Comparison of ENCODE assay signal across 14 cellular contexts in the genomic region with DNA sequence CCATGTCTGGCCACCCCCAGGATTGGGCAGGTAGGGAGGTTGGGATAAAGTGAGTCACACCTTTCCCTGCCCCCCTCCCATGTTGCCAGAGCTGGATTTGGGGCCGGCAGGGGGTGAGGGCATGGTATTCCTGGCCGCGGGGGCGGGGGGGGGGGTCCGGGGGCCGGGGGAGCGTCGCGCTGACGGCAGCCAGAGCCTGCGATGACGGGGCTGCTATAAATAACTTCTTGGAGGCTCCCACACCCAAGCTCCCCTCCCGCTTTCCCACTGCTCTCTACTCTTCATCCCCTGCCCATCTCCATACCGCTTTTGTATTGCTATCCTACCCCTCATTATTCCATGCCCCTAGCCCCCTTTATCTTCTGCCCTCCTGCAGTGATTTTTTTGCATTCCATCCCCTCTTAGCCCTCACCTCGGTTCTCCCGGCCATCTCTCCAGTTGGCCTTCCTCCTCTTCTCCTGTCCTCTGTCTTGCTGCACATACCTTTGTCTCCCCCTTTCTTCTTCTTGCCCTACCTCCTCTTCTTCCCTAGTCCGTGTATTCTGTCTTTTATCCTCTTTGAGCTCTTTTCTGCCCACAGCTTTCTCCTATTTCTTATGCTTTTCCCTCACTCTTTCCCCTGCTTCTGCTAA. TPM values are rescaled to one million over a fixed set of nuclear protein-coding genes. Genes with fewer than 3 reads are reported as not detected.
DNase-seq lines count a peak whose midpoint lies in the region; ATAC-seq, FAIRE-seq and TF ChIP-seq lines count a peak whose summit lies in the region.
"Had no signal": no experiment of that assay in that cellular context is flagged by ENCODE, and none has a peak within 500 bp of the region (broad histone marks: within the 10 kb centered on the region; RNA-seq: fewer than 3 reads in every experiment).

No MANE protein-coding gene starts in this region.

- H3K9me3 ChIP-seq in esophagus muscularis mucosa (no peaks in the 10 kb centered on the region), mesodermal cell (ENCODE audit: control insufficient read depth, low read length) (no peaks in the 10 kb centered on the region), A673 (ENCODE audit: low read depth, low read length, poor library complexity, severe bottlenecking) (no peaks in the 10 kb centered on the region)
- H3K9me3 ChIP-seq: A549 had no signal

- no peak for ATAC-seq in GM21447 (IDR thresholded peaks at IDR 0.05; ENCODE audit: unreplicated experiment)
- ATAC-seq: activated naive CD4-positive, alpha-beta T cell treated with anti-CD3 and anti-CD28 coated beads, Interleukin-2, amount 50 U/mL, for 72 hours had no signal

- H3K9me3 Mint-ChIP-seq in activated naive CD4-positive, alpha-beta T cell treated with anti-CD3 and anti-CD28 coated beads, Interleukin-2, amount 10 ng/mL, durations not matched to agents 7 days and 5 days = no peaks in the 10 kb centered on the region
- no peaks in the 10 kb centered on the region for H3K9me3 Mint-ChIP-seq in activated naive CD4-positive, alpha-beta T cell treated with anti-CD3 and anti-CD28 coated beads for 36 hours
- H3K9me3 Mint-ChIP-seq: activated naive CD4-positive, alpha-beta T cell treated with anti-CD3 and anti-CD28 coated beads, Interleukin-2, amount 50 U/mL, for 72 hours had no signal

- BruUV-seq in A673 (replicated peaks; lab: Mats Ljungman, UMichigan) = no TSS peak

- TF ChIP-seq CTCF in esophagus muscularis mucosa (IDR thresholded peaks at IDR 0.05) = no peak
- TF ChIP-seq CTCF in A673 (conservative IDR thresholded peaks at IDR 0.05; ENCODE audit: low read depth, low read length) = no peak

- H3K27ac Mint-ChIP-seq in activated naive CD4-positive, alpha-beta T cell treated with anti-CD3 and anti-CD28 coated beads, Interleukin-2, amount 10 ng/mL, durations not matched to agents 7 days and 5 days = peak overlapping the region; percentile 12
- H3K27ac Mint-ChIP-seq in activated naive CD4-positive, alpha-beta T cell treated with anti-CD3 and anti-CD28 coated beads for 36 hours = no peak overlapping the region

- H3K36me3 ChIP-seq in esophagus muscularis mucosa = peaks cover 27 to 38% (median 38%) of the 10 kb centered on the region in 4 donors
- peaks cover 41% of the 10 kb centered on the region for H3K36me3 ChIP-seq in mesodermal cell (ENCODE audit: control insufficient read depth, insufficient read depth, low read length)
- peaks cover 38% of the 10 kb centered on the region for H3K36me3 ChIP-seq in A673 (ENCODE audit: insufficient read depth, low read length, poor library complexity, severe bottlenecking)

- peaks cover 43% of the 10 kb centered on the region for H3K36me3 Mint-ChIP-seq in activated naive CD4-positive, alpha-beta T cell treated with anti-CD3 and anti-CD28 coated beads, Interleukin-2, amount 10 ng/mL, durations not matched to agents 7 days and 5 days
- H3K36me3 Mint-ChIP-seq in activated naive CD4-positive, alpha-beta T cell treated with anti-CD3 and anti-CD28 coated beads for 36 hours (ENCODE audit: low read depth) = peaks cover 21% of the 10 kb centered on the region

- no peak for FAIRE-seq in urothelium cell line (lab: Jason Lieb, UNC)
- FAIRE-seq: A549, endometrium, GM18507, keratinocyte had no signal

- TF ChIP-seq EP300 in esophagus muscularis mucosa (IDR thresholded peaks at IDR 0.05) = no peak

- H3K27me3 ChIP-seq in esophagus muscularis mucosa (no peaks in the 10 kb centered on the region), A673 (replicated peaks; ENCODE audit: insufficient read depth, low read depth, low read length, poor library complexity) (no peaks in the 10 kb centered on the region)

- H3K4me3 Mint-ChIP-seq in activated naive CD4-positive, alpha-beta T cell treated with anti-CD3 and anti-CD28 coated beads, Interleukin-2, amount 10 ng/mL, durations not matched to agents 7 days and 5 days = no peak overlapping the region
- H3K4me3 Mint-ChIP-seq in activated naive CD4-positive, alpha-beta T cell treated with anti-CD3 and anti-CD28 coated beads for 36 hours = no peak overlapping the region

- H3K4me1 ChIP-seq in esophagus muscularis mucosa = peaks cover 33 to 59% (median 55%) of the 10 kb centered on the region in 4 donors
- peaks cover 45% of the 10 kb centered on the region for H3K4me1 ChIP-seq in mesodermal cell (ENCODE audit: control insufficient read depth, insufficient read depth, low read length, poor library complexity, severe bottlenecking)
- H3K4me1 ChIP-seq in A673 (ENCODE audit: insufficient read depth, low read length, poor library complexity, severe bottlenecking) = peaks cover 47% of the 10 kb centered on the region

- CTCF ChIA-PET in activated naive CD4-positive, alpha-beta T cell treated with anti-CD3 and anti-CD28 coated beads, Interleukin-2, amount 10 ng/mL, durations not matched to agents 7 days and 5 days (lab: Charles Lee) = interaction anchor here (0.6 kb wide), 1 partner anchor 38 kb away, joined by 3 read pairs; no protein-coding TSS in a partner anchor
- CTCF ChIA-PET in activated naive CD4-positive, alpha-beta T cell treated with anti-CD3 and anti-CD28 coated beads for 36 hours (lab: Charles Lee) = interaction anchor here (0.6 kb wide), 1 partner anchor 124 kb away, joined by 3 read pairs; no protein-coding TSS in a partner anchor
- CTCF ChIA-PET in A673 (lab: Charles Lee) = no interaction called here

- no peaks in the 10 kb centered on the region for H3K27me3 Mint-ChIP-seq in activated naive CD4-positive, alpha-beta T cell treated with anti-CD3 and anti-CD28 coated beads, Interleukin-2, amount 10 ng/mL, durations not matched to agents 7 days and 5 days
- no peaks in the 10 kb centered on the region for H3K27me3 Mint-ChIP-seq in activated naive CD4-positive, alpha-beta T cell treated with anti-CD3 and anti-CD28 coated beads for 36 hours (ENCODE audit: low read depth)

- no peak for TF ChIP-seq POLR2A in esophagus muscularis mucosa (IDR thresholded peaks at IDR 0.05; ENCODE audit: low read depth)

- 29% methylated on average over 6 of the region's 17 CpGs for WGBS in esophagus muscularis mucosa
- WGBS in mesodermal cell (ENCODE audit: insufficient coverage in 2 of 2), 2 experiments = 8 to 28% methylated on average over 6 to 15 of the region's 17 CpGs

- intact Hi-C loops in activated naive CD4-positive, alpha-beta T cell treated with anti-CD3 and anti-CD28 coated beads for 36 hours (cut with micrococcal nuclease) = no loop called here
- intact Hi-C loops in esophagus muscularis mucosa (cut with DNase I) = no loop called here
- intact Hi-C loops in A673 (cut with micrococcal nuclease; ENCODE audit: unreplicated experiment) = no loop called here

- H3K4me3 ChIP-seq in esophagus muscularis mucosa = no peak overlapping the region
- peak overlapping the region; percentile 0 for H3K4me3 ChIP-seq in mesodermal cell (ENCODE audit: extremely low read depth, insufficient read depth, low read length, poor library complexity, severe bottlenecking)
- no peak overlapping the region for H3K4me3 ChIP-seq in A673 (ENCODE audit: low read depth, low read length, poor library complexity, severe bottlenecking)
- H3K4me3 ChIP-seq: A549 had no signal

- H3K4me1 Mint-ChIP-seq in activated naive CD4-positive, alpha-beta T cell treated with anti-CD3 and anti-CD28 coated beads, Interleukin-2, amount 10 ng/mL, durations not matched to agents 7 days and 5 days = peaks cover 50% of the 10 kb centered on the region
- H3K4me1 Mint-ChIP-seq in activated naive CD4-positive, alpha-beta T cell treated with anti-CD3 and anti-CD28 coated beads for 36 hours (ENCODE audit: low read depth) = peaks cover 43% of the 10 kb centered on the region

- POLR2A ChIA-PET in A673 (lab: Charles Lee; ENCODE audit: low non-redundant PET) = interaction anchor here (0.6 to 0.7 kb wide), 2 partner anchors 19 to 138 kb away, joined by 3 to 5 read pairs; no protein-coding TSS in a partner anchor

- H3K27ac ChIP-seq in esophagus muscularis mucosa (replicated peaks in 1 of 4) (peak overlapping the region; percentile 13 to 77 (median 58)), mesodermal cell (ENCODE audit: low read depth, low read length, severe bottlenecking) (peak overlapping the region; percentile 33), A673 (ENCODE audit: low read depth, low read length, poor library complexity, severe bottlenecking) (no peak overlapping the region)
- H3K27ac ChIP-seq: A549, parathyroid adenoma had no signal

- no peak for DNase-seq in activated naive CD4-positive, alpha-beta T cell treated with anti-CD3 and anti-CD28 coated beads, Interleukin-2, amount 10 ng/mL, durations not matched to agents 7 days and 5 days
- DNase-seq in activated naive CD4-positive, alpha-beta T cell treated with anti-CD3 and anti-CD28 coated beads for 36 hours = no peak
- no peak for DNase-seq in esophagus muscularis mucosa (ENCODE audit: extremely low spot score)
- DNase-seq in urothelium cell line (ENCODE audit: low spot score) = peak; percentile 57
- no peak for DNase-seq in A673 (ENCODE audit: low spot score)
- DNase-seq in NCI-H2029 treated with DMSO at 0.1 percent for 48 hours (lab: John Stamatoyannopoulos, UW) = no peak

RNA-seq across cellular contexts. Expression of a gene that starts 13.8 kb away (rescaled TPM):
- total RNA-seq in activated naive CD4-positive, alpha-beta T cell treated with anti-CD3 and anti-CD28 coated beads for 36 hours = 10 to 100 TPM; 35.1 to 42.2 TPM
- total RNA-seq in esophagus muscularis mucosa (10 to 100 TPM in 3 of 4 donors, 1 to 10 TPM in 1; 8.0 to 17.6 (median 13.2) TPM), A673 (2021) (77.6 and 78.5 TPM in 2 replicates)
- 54.9 TPM for polyA plus RNA-seq in mesodermal cell (2013, experiment 1 of 2)
- polyA plus RNA-seq in mesodermal cell (2013, experiment 2 of 2) = 47.5 TPM

RNA-seq across cellular contexts. Expression of a gene that starts 15.8 kb away (rescaled TPM):
- total RNA-seq in activated naive CD4-positive, alpha-beta T cell treated with anti-CD3 and anti-CD28 coated beads for 36 hours = 100 to 1,000 TPM; 163 to 181 TPM
- total RNA-seq in esophagus muscularis mucosa = 100 to 1,000 TPM; 109 to 136 (median 123) TPM
- polyA plus RNA-seq in mesodermal cell (2013, experiment 1 of 2) = 253 TPM
- polyA plus RNA-seq in mesodermal cell (2013, experiment 2 of 2) = 196 TPM
- total RNA-seq in A673 (2021) = 221 and 223 TPM in 2 replicates

RNA-seq across cellular contexts. Expression of a gene that starts 20.7 kb away (rescaled TPM):
- total RNA-seq in activated naive CD4-positive, alpha-beta T cell treated with anti-CD3 and anti-CD28 coated beads for 36 hours = 1 to 10 TPM; 5.0 to 6.5 TPM
- 1 to 10 TPM; 1.7 to 3.5 (median 3.0) TPM for total RNA-seq in esophagus muscularis mucosa
- polyA plus RNA-seq in mesodermal cell (2013, experiment 1 of 2) = 13.0 TPM
- 10.3 TPM for polyA plus RNA-seq in mesodermal cell (2013, experiment 2 of 2)
- 14.6 and 16.9 TPM in 2 replicates for total RNA-seq in A673 (2021)

RNA-seq across cellular contexts. Expression of a gene that starts 22.9 kb away (rescaled TPM):
- 10 to 100 TPM; 31.0 to 32.3 TPM for total RNA-seq in activated naive CD4-positive, alpha-beta T cell treated with anti-CD3 and anti-CD28 coated beads for 36 hours
- total RNA-seq in esophagus muscularis mucosa (10 to 100 TPM; 68.5 to 91.5 (median 84.9) TPM), A673 (2021) (53.5 and 56.1 TPM in 2 replicates)
- polyA plus RNA-seq in mesodermal cell (2013, experiment 1 of 2) = 71.3 TPM
- polyA plus RNA-seq in mesodermal cell (2013, experiment 2 of 2) = 60.7 TPM

RNA-seq across cellular contexts. Expression of a gene that starts 42.1 kb away (rescaled TPM):
- total RNA-seq in activated naive CD4-positive, alpha-beta T cell treated with anti-CD3 and anti-CD28 coated beads for 36 hours = 100 to 1,000 TPM; 107 TPM
- 1 to 10 TPM in 1 of 4 donors, under 1 TPM in 2, not detected in 1; 0.39 to 1.1 (median 0.42) TPM for total RNA-seq in esophagus muscularis mucosa
- polyA plus RNA-seq in mesodermal cell (2013, experiment 1 of 2) = 63.4 TPM
- polyA plus RNA-seq in mesodermal cell (2013, experiment 2 of 2) = 59.8 TPM
- 123 and 133 TPM in 2 replicates for total RNA-seq in A673 (2021)
